15 cellular contexts compared by ENCODE assay signal in the genomic region with DNA sequence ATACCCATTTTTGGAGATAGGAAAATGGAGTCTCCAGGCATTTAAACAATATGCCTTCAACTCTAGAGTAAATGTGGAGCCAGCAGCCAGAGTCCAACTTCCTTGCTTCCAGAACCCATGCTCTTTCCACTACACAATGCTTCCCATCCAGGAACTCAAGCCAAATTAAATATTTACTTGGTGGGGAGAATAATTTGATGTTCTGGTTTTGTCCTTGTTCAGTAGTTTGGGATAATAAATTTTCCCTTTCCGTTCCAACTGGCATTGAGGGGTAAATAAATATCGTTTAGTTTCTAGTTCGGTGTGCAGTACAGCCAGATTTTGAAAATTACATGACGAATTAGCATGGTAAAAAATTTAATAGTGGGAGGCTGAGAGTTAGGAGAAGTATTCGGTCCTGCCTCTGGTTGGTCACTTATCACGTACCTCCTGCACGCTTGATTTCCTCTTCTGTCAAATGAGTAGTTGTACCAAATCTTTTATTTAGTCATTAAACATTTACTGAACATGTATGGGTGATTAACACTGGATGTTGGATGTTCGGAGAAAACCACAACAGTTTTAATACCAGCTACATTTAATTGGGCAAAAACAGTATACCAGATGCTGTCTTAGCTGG.
A peak's percentile ranks its signal among the peaks of the same experiment; 100 is the strongest.
DNase-seq lines count a peak whose midpoint lies in the region; ATAC-seq and TF ChIP-seq lines count a peak whose summit lies in the region.
"Had no signal": no experiment of that assay in that cellular context is flagged by ENCODE, and none has a peak within 500 bp of the region (broad histone marks: within the 10 kb centered on the region; RNA-seq: fewer than 3 reads in every experiment).

No MANE protein-coding gene starts in this region.

- H3K9me3 Mint-ChIP-seq in brain (peaks cover 0 to 2% (median 0%) of the 10 kb centered on the region in 5 experiments), nephron progenitor cell (peaks cover 10% of the 10 kb centered on the region)

- no peak overlapping the region for H2BK120ac ChIP-seq in mesendoderm (ENCODE audit: low read depth, low read length)

- no peak overlapping the region for H3K23ac ChIP-seq in mesendoderm (ENCODE audit: low read length)

- H3K27ac ChIP-seq in mesendoderm (ENCODE audit: low read depth, low read length), result no peak overlapping the region
- H3K27ac ChIP-seq: gastrocnemius medialis, Peyer's patch had no signal

- H3K4ac ChIP-seq in mesendoderm (ENCODE audit: low read depth, low read length), result no peak overlapping the region

- no CpG with 5 or more reads among the region's 8 CpGs for WGBS in mesendoderm (ENCODE audit: extremely low coverage, insufficient coverage, low lambda C conversion rate)

- H3K56ac ChIP-seq in mesendoderm (ENCODE audit: low read length), result no peak overlapping the region

- H3K36me3 Mint-ChIP-seq in brain, result peaks cover 9% of the 10 kb centered on the region
- H3K36me3 Mint-ChIP-seq in nephron progenitor cell (ENCODE audit: low read depth), result peaks cover 24% of the 10 kb centered on the region

- no peak overlapping the region for H2BK5ac ChIP-seq in mesendoderm (ENCODE audit: low read length)

- H4K5ac ChIP-seq in mesendoderm (ENCODE audit: low read length), result no peak overlapping the region

- peaks cover 51% of the 10 kb centered on the region for H3K79me2 ChIP-seq in mesendoderm (ENCODE audit: control insufficient read depth, insufficient read depth, low read length)

- no peak overlapping the region for H2AK5ac ChIP-seq in mesendoderm (ENCODE audit: low read length)

- no peaks in the 10 kb centered on the region for H3K36me3 ChIP-seq in H7 (replicated peaks; ENCODE audit: control insufficient read depth, insufficient read depth, low read length)
- no peaks in the 10 kb centered on the region for H3K36me3 ChIP-seq in mesendoderm (ENCODE audit: control insufficient read depth, insufficient read depth, low read length)
- H3K36me3 ChIP-seq: gastrocnemius medialis, Peyer's patch had no signal

- H3K27ac Mint-ChIP-seq in brain (peak overlapping the region in 3 of 5 experiments; percentile 50 to 92 (median 84)), nephron progenitor cell (peak overlapping the region; percentile 36)

- no peak overlapping the region for H3K9ac ChIP-seq in mesendoderm (ENCODE audit: low read length)

- H3K27me3 Mint-ChIP-seq in brain (peaks cover 4% of the 10 kb centered on the region), nephron progenitor cell (ENCODE audit: low read depth, poor library complexity) (peaks cover 4% of the 10 kb centered on the region)

- H3K27me3 ChIP-seq in H7 (ENCODE audit: control insufficient read depth, insufficient read depth, low read length), result no peaks in the 10 kb centered on the region
- H3K27me3 ChIP-seq in mesendoderm (ENCODE audit: insufficient read depth, low read length, poor library complexity), result no peaks in the 10 kb centered on the region
- H3K27me3 ChIP-seq: gastrocnemius medialis, Peyer's patch had no signal

- no peak overlapping the region for H4K8ac ChIP-seq in mesendoderm (ENCODE audit: low read depth, low read length)

- peaks cover 21% of the 10 kb centered on the region for H3K4me1 ChIP-seq in mesendoderm (ENCODE audit: control insufficient read depth, low read depth, low read length)

- TF ChIP-seq CTCF in AG10803 (conservative IDR thresholded peaks at IDR 0.05; ENCODE audit: low read length) (no peak), brain (conservative IDR thresholded peaks at IDR 0.05) (no peak), nephron progenitor cell (IDR thresholded peaks at IDR 0.05) (no peak)

- peaks cover 86% of the 10 kb centered on the region for H3K4me1 Mint-ChIP-seq in brain
- H3K4me1 Mint-ChIP-seq in nephron progenitor cell, result peaks cover 66% of the 10 kb centered on the region

- no peak overlapping the region for H3K4me3 ChIP-seq in AG10803 (ENCODE audit: low read length)
- H3K4me3 ChIP-seq in H7 (ENCODE audit: insufficient read depth, low read depth, low read length), result no peak overlapping the region
- H3K4me3 ChIP-seq in mesendoderm (ENCODE audit: low read length), result no peak overlapping the region
- H3K4me3 ChIP-seq: gastrocnemius medialis, Peyer's patch had no signal

- DNase-seq in AG10803 (ENCODE audit: low read depth), result peak; percentile 54
- peak; percentile 61 for DNase-seq in NCI-H146 (lab: John Stamatoyannopoulos, UW)
- no peak for DNase-seq in nephron progenitor cell
- DNase-seq in NCI-H526 (lab: John Stamatoyannopoulos, UW), result no peak
- DNase-seq in H7, result no peak
- DNase-seq in mesendoderm, result no peak
- DNase-seq: activated naive CD4-positive, alpha-beta T cell treated with anti-CD3 and anti-CD28 coated beads, Interleukin-2, amount 50 U/mL, for 16 hours; cortex of kidney; gastrocnemius medialis; GDM1; MV-4-11; Peyer's patch; posterior cingulate gyrus had no signal

- H2BK15ac ChIP-seq in mesendoderm (replicated peaks; ENCODE audit: low read depth), result no peak overlapping the region

- H3K79me1 ChIP-seq in mesendoderm (ENCODE audit: low read length), result peaks cover 16% of the 10 kb centered on the region

- H3K4me2 ChIP-seq in mesendoderm (ENCODE audit: low read length), result no peak overlapping the region

- H3K18ac ChIP-seq in mesendoderm (ENCODE audit: low read length), result no peak overlapping the region

- ATAC-seq in HG02885 (IDR thresholded peaks at IDR 0.05; ENCODE audit: poor library complexity, unreplicated experiment), result no peak
- ATAC-seq: gastrocnemius medialis had no signal

- H3K4me3 Mint-ChIP-seq in brain (peak overlapping the region in 1 of 5 experiments; percentile 53), nephron progenitor cell (no peak overlapping the region)

Comparison
In these comparisons a context has a peak if more than half of its experiments do, and no peak if none do; other contexts are left out.
1. DNase-seq: peak in AG10803 (single experiment) and NCI-H146 (single experiment); none in nephron progenitor cell (single experiment), NCI-H526 (0 of 2), H7 (single experiment) and mesendoderm (single experiment).